8 cellular contexts compared by ENCODE assay signal in genomic region chr17:30236807-30237206, GRCh38.
DNase-seq lines count a peak whose midpoint lies in the region; ATAC-seq and TF ChIP-seq lines count a peak whose summit lies in the region.

No MANE protein-coding gene starts in this region.

- peak overlapping the region; percentile 7 for H3K4me3 ChIP-seq in astrocyte of the cerebellum (ENCODE audit: low read depth, low read length)

- peak; percentile 38 for TF ChIP-seq CTCF in astrocyte of the cerebellum (IDR thresholded peaks at IDR 0.05; ENCODE audit: low read depth, low read length, missing control alignments)

- peak; percentile 56 for DNase-seq in EL
- peak; percentile 57 for DNase-seq in LoVo (ENCODE audit: low spot score)
- DNase-seq in astrocyte of the cerebellum (ENCODE audit: low read depth): no peak
- peak; percentile 16 for DNase-seq in iris pigment epithelial cell (ENCODE audit: low read depth)
- DNase-seq in substantia nigra (lab: John Stamatoyannopoulos, UW): peak in 27 of 49 donors; percentile 0 to 45 (median 15)
- no peak for DNase-seq in effector CD4-positive, alpha-beta T cell

- no peak overlapping the region for H3K27ac ChIP-seq in substantia nigra (ENCODE audit: low read depth, low read length, poor library complexity, severe bottlenecking)

- in situ Hi-C loops in astrocyte of the cerebellum (cut with HindIII; ENCODE audit: low sequenced_read_pairs): no loop called here

- ATAC-seq in HG03159 (IDR thresholded peaks at IDR 0.05; ENCODE audit: unreplicated experiment) (no peak), HG03025 (IDR thresholded peaks at IDR 0.05; ENCODE audit: low FRiP score, unreplicated experiment) (no peak)

Comparison
In these comparisons a context has a peak if more than half of its experiments do, and no peak if none do; other contexts are left out.
1. DNase-seq: peak in EL (single experiment), LoVo (single experiment), iris pigment epithelial cell (single experiment) and substantia nigra (27 of 49); none in astrocyte of the cerebellum (single experiment) and effector CD4-positive, alpha-beta T cell (single experiment).